In genomic region chr7:41867639-41868038, GRCh38 we compare ENCODE assay signal across 18 cellular contexts.
A peak's percentile ranks its signal among the peaks of the same experiment; 100 is the strongest.
DNase-seq lines count a peak whose midpoint lies in the region; ATAC-seq and TF ChIP-seq lines count a peak whose summit lies in the region.
"Had no signal": no experiment of that assay in that cellular context is flagged by ENCODE, and none has a peak within 500 bp of the region (broad histone marks: within the 10 kb centered on the region; RNA-seq: fewer than 3 reads in every experiment).

No MANE protein-coding gene starts in this region.

- H3K9ac ChIP-seq in IMR-90 (ENCODE audit: low read depth, low read length), result no peak overlapping the region

- no peak overlapping the region; the same call in 1 of the 2 replicates for H3K4ac ChIP-seq in IMR-90 (ENCODE audit: low read depth, low read length)

- H3K36me3 ChIP-seq in IMR-90 (ENCODE audit: control insufficient read depth, insufficient read depth, low read length) (no peaks in the 10 kb centered on the region), tibial artery (no peaks in the 10 kb centered on the region)

- H3K27ac ChIP-seq in IMR-90 (ENCODE audit: insufficient read depth, low read length), result no peak overlapping the region
- H3K27ac ChIP-seq in tibial artery, result peak overlapping the region; percentile 38 to 46

- H3K9me3 ChIP-seq in IMR-90 (ENCODE audit: control insufficient read depth, insufficient read depth, low read length), result peaks cover 7% of the 10 kb centered on the region
- H3K9me3 ChIP-seq in tibial artery, result peaks cover 0 to 8% (median 7%) of the 10 kb centered on the region in 3 donors

- no peak overlapping the region for H3K56ac ChIP-seq in IMR-90 (ENCODE audit: extremely low read depth, insufficient read depth, low read length)

- H4K5ac ChIP-seq in IMR-90 (ENCODE audit: low read depth, low read length), result no peak overlapping the region

- H2BK15ac ChIP-seq in IMR-90 (ENCODE audit: low read depth, low read length), result peak overlapping the region; percentile 71; the same call in 2 of the 3 replicates

- BruUV-seq in IMR-90 (replicated peaks; lab: Mats Ljungman, UMichigan), result no TSS peak

- TF ChIP-seq RAD21 in IMR-90 (IDR thresholded peaks at IDR 0.05; ENCODE audit: low read length), result no peak

- peaks cover 11% of the 10 kb centered on the region for H3K4me1 ChIP-seq in IMR-90 (ENCODE audit: control insufficient read depth, insufficient read depth, low read length)
- H3K4me1 ChIP-seq in tibial artery, result peaks cover 0 to 36% (median 10%) of the 10 kb centered on the region in 4 donors

- no CpG with 5 or more reads among the region's 1 CpG for WGBS in IMR-90 (ENCODE audit: extremely low coverage in 2 of 2, insufficient read length in 1 of 2), 2 experiments

- no peak overlapping the region for H3K4me2 ChIP-seq in IMR-90 (ENCODE audit: low read depth, low read length)

- no peaks in the 10 kb centered on the region for H3K9me1 ChIP-seq in IMR-90 (ENCODE audit: insufficient read depth, low read length)

- H2AK9ac ChIP-seq in IMR-90 (replicated peaks; ENCODE audit: low read depth, low read length, poor library complexity), result no peak overlapping the region

- no peak overlapping the region for H2AK5ac ChIP-seq in IMR-90 (ENCODE audit: low read depth, low read length)

- CTCF ChIA-PET in IMR-90 (lab: Yijun Ruan, JAX), result no interaction called here

- H3K27me3 ChIP-seq in IMR-90 (ENCODE audit: control insufficient read depth, insufficient read depth, low read length) (no peaks in the 10 kb centered on the region), tibial artery (no peaks in the 10 kb centered on the region)

- no peak overlapping the region for H3K18ac ChIP-seq in IMR-90 (ENCODE audit: low read depth, low read length)

- no peak overlapping the region for H2AFZ ChIP-seq in IMR-90 (replicated peaks; ENCODE audit: low read length, poor library complexity)

- in situ Hi-C loops in IMR-90 (cut with MboI; ENCODE audit: low sequenced_read_pairs), result no loop called here

- TF ChIP-seq CTCF in IMR-90 (conservative IDR thresholded peaks at IDR 0.05; ENCODE audit: low read depth, low read length), result no peak
- TF ChIP-seq CTCF in fibroblast of villous mesenchyme (IDR thresholded peaks at IDR 0.05; ENCODE audit: insufficient read depth, low read depth, low read length), result no peak
- no peak for TF ChIP-seq CTCF in tibial artery (IDR thresholded peaks at IDR 0.05)

- H2BK20ac ChIP-seq in IMR-90 (ENCODE audit: low read depth, low read length), result peak overlapping the region; percentile 63

- H4K8ac ChIP-seq in IMR-90 (ENCODE audit: low read depth in 2 of 2, low read length in 2 of 2), result no peak overlapping the region

- H4K91ac ChIP-seq in IMR-90 (ENCODE audit: insufficient read depth, low read depth, low read length), result no peak overlapping the region

- dilution Hi-C loops in IMR-90 (cut with HindIII; ENCODE audit: low sequenced_read_pairs, unreplicated experiment), result no loop called here

- TF ChIP-seq POLR2A in IMR-90 (IDR thresholded peaks at IDR 0.05; ENCODE audit: low read depth, low read length), result no peak

- no peak overlapping the region for H2BK5ac ChIP-seq in IMR-90 (ENCODE audit: low read depth, low read length, poor library complexity, severe bottlenecking)

- peak overlapping the region; percentile 36; the same call in 1 of the 2 replicates for H2BK120ac ChIP-seq in IMR-90 (ENCODE audit: low read depth, low read length)

- H3K79me1 ChIP-seq in IMR-90 (ENCODE audit: low read depth in 1 of 2, low read length in 2 of 2), result no peaks in the 10 kb centered on the region

- no peak for ATAC-seq in IMR-90 (ENCODE audit: low read depth)
- peak; percentile 52 for ATAC-seq in sciatic nerve
- ATAC-seq in Right ventricle myocardium inferior, result no peak
- ATAC-seq: GM12878 had no signal

- peak; percentile 33 for DNase-seq in IMR-90
- DNase-seq in fibroblast of villous mesenchyme (ENCODE audit: low read depth), result peak; percentile 30
- no peak for DNase-seq in sciatic nerve (ENCODE audit: low spot score)
- no peak for DNase-seq in tibial artery
- no peak for DNase-seq in NCI-H1930 (lab: John Stamatoyannopoulos, UW)
- DNase-seq in Right ventricle myocardium inferior (ENCODE audit: missing footprints), result no peak
- no peak for DNase-seq in amygdala (lab: John Stamatoyannopoulos, UW)
- DNase-seq: C1 segment of cervical spinal cord; Calu3; CD4-positive, alpha-beta memory T cell; COR-L47; DMS153; DMS79; EL; GDM1; H7; HCEC 1CT had no signal

- no peak overlapping the region for H3K14ac ChIP-seq in IMR-90 (replicated peaks; ENCODE audit: low read depth, low read length)

- intact Hi-C loops in IMR-90 (cut with micrococcal nuclease) (no loop called here), sciatic nerve (cut with DNase I) (no loop called here), tibial artery (cut with DNase I; ENCODE audit: low total_unique reads) (no loop called here), Right ventricle myocardium inferior (cut with DNase I) (no loop called here)

- no peak overlapping the region for H3K4me3 ChIP-seq in IMR-90 (ENCODE audit: insufficient read depth, low read depth, low read length)
- H3K4me3 ChIP-seq in fibroblast of villous mesenchyme (ENCODE audit: low read depth, low read length), result no peak overlapping the region
- no peak overlapping the region for H3K4me3 ChIP-seq in tibial artery
- H3K4me3 ChIP-seq: GM12878 had no signal

- POLR2A ChIA-PET in IMR-90 (lab: Charles Lee; ENCODE audit: unreplicated experiment), result no interaction called here

- H4K20me1 ChIP-seq in IMR-90 (ENCODE audit: insufficient read depth, low read length), result no peaks in the 10 kb centered on the region

- no peak overlapping the region for H3K23ac ChIP-seq in IMR-90 (ENCODE audit: low read depth, low read length)

TF ChIP-seq in IMR-90, 13 proteins besides CTCF, POLR2A, EP300 and RAD21:
- no peak for TF ChIP-seq SMC3 (IDR thresholded peaks at IDR 0.05; ENCODE audit: low read depth, low read length)
- no peak for TF ChIP-seq RFX5 (IDR thresholded peaks at IDR 0.05; ENCODE audit: low read depth, low read length)

Comparison
In these comparisons a context has a peak if more than half of its experiments do, and no peak if none do; other contexts are left out.
1. DNase-seq: peak in IMR-90 (single experiment) and fibroblast of villous mesenchyme (single experiment); none in sciatic nerve (single experiment), tibial artery (0 of 2), NCI-H1930 (0 of 2), Right ventricle myocardium inferior (single experiment) and amygdala (0 of 56).